Comparison of ENCODE assay signal across 1 cellular context in the genomic region with DNA sequence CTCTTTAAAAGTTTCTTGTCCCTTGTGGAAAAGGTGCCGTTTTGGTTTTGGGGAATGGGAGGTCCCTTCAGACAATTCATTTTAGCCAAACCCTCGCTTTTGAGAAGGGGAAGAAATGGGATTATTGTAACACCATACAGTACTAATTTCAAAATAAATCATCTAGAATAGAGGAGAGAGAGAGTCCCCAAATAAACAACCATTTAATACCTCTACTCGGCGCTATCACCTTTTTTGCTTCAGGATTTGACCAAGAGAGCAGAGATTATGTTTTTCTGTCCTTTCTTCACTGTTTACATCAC.
TF ChIP-seq lines count a peak whose summit lies in the region.

No MANE protein-coding gene starts in this region.

TF ChIP-seq in IMR-90, 13 proteins besides CTCF, POLR2A, EP300 and RAD21 (continued from another document):
- TF ChIP-seq MAZ (IDR thresholded peaks at IDR 0.05; ENCODE audit: borderline replicate concordance, low read depth, low read length) (no peak), MXI1 (IDR thresholded peaks at IDR 0.05; ENCODE audit: borderline replicate concordance, low read depth, low read length) (no peak)
TF ChIP-seq in IMR-90: peak in this region for 0.
